In genomic region chr4:147840846-147841732, GRCh38 we compare ENCODE assay signal across 13 cellular contexts.
A peak's percentile ranks its signal among the peaks of the same experiment; 100 is the strongest.
DNase-seq lines count a peak whose midpoint lies in the region; ATAC-seq, FAIRE-seq and TF ChIP-seq lines count a peak whose summit lies in the region.
"Had no signal": no experiment of that assay in that cellular context is flagged by ENCODE, and none has a peak within 500 bp of the region (broad histone marks: within the 10 kb centered on the region; RNA-seq: fewer than 3 reads in every experiment).

No MANE protein-coding gene starts in this region.

- H3K27me3 ChIP-seq in hepatocyte (no peaks in the 10 kb centered on the region), WERI-Rb-1 (ENCODE audit: insufficient read depth, low read depth, severe bottlenecking) (no peaks in the 10 kb centered on the region), H7 (ENCODE audit: control insufficient read depth, insufficient read depth, low read length) (no peaks in the 10 kb centered on the region)

- no peaks in the 10 kb centered on the region for H3K9me3 ChIP-seq in hepatocyte (ENCODE audit: low read depth)
- no peaks in the 10 kb centered on the region for H3K9me3 ChIP-seq in WERI-Rb-1 (ENCODE audit: severe bottlenecking)

- 87% methylated on average over 4 of the region's 4 CpGs for WGBS in hepatocyte (ENCODE audit: low lambda C conversion rate, missing lambda C conversion rate)

- H3K4me3 ChIP-seq in hepatocyte (no peak overlapping the region), WERI-Rb-1 (ENCODE audit: low read depth, low read length) (no peak overlapping the region), H7 (ENCODE audit: insufficient read depth, low read depth, low read length) (no peak overlapping the region)

- DNase-seq in GM12891 (ENCODE audit: insufficient read length, low spot score), result no peak
- peak; percentile 19 for DNase-seq in NOMO-1 treated with dmso at 0.1 percent for 144 hours (lab: John Stamatoyannopoulos, UW; ENCODE audit: unreplicated experiment)
- DNase-seq in hepatocyte (ENCODE audit: low spot score), result no peak
- DNase-seq in WERI-Rb-1, result no peak
- DNase-seq in H7, result no peak
- DNase-seq: ACHN; activated T-cell treated with anti-CD3 and anti-CD28 coated beads, Interleukin-2, amount 50 U/mL, for 48 hours; stimulated activated CD4-positive, alpha-beta T cell treated with anti-CD3 and anti-CD28 coated beads, Interleukin-4, amount 100 ng/mL, for 4 hours; trophoblast cell had no signal

- TF ChIP-seq CTCF in hepatocyte (IDR thresholded peaks at IDR 0.05; ENCODE audit: poor library complexity), result no peak
- no peak for TF ChIP-seq CTCF in WERI-Rb-1 (IDR thresholded peaks at IDR 0.05; ENCODE audit: low read depth, low read length)

- no peaks in the 10 kb centered on the region for H3K4me1 ChIP-seq in hepatocyte (ENCODE audit: insufficient read depth)

- peak; percentile 67 for FAIRE-seq in GM12891 (lab: Jason Lieb, UNC)

- no peaks in the 10 kb centered on the region for H3K9me2 ChIP-seq in hepatocyte (replicated peaks; ENCODE audit: insufficient read depth)

- H3K36me3 ChIP-seq in hepatocyte (replicated peaks; ENCODE audit: insufficient read depth, low read depth), result no peaks in the 10 kb centered on the region
- H3K36me3 ChIP-seq in WERI-Rb-1, result peaks cover 6% of the 10 kb centered on the region; the same call in 1 of the 2 replicates
- no peaks in the 10 kb centered on the region for H3K36me3 ChIP-seq in H7 (replicated peaks; ENCODE audit: control insufficient read depth, insufficient read depth, low read length)

- no peak for TF ChIP-seq POLR2A in GM12891 (IDR thresholded peaks at IDR 0.05; ENCODE audit: low read depth, low read length)

- no peak overlapping the region for H2AFZ ChIP-seq in hepatocyte

- no peak overlapping the region for H3K4me2 ChIP-seq in hepatocyte

- peak; percentile 86 for ATAC-seq in GM19463 (IDR thresholded peaks at IDR 0.05; ENCODE audit: unreplicated experiment)
- ATAC-seq in HG03025 (IDR thresholded peaks at IDR 0.05; ENCODE audit: low FRiP score, unreplicated experiment), result peak; percentile 61
- no peak for ATAC-seq in HG03439 (IDR thresholded peaks at IDR 0.05; ENCODE audit: unreplicated experiment)

- H3K79me2 ChIP-seq in hepatocyte, result peaks cover 9% of the 10 kb centered on the region

- H4K20me1 ChIP-seq in hepatocyte (ENCODE audit: insufficient read depth, poor library complexity, severe bottlenecking), result no peaks in the 10 kb centered on the region

- no peak overlapping the region for H3K27ac ChIP-seq in hepatocyte
- no peak overlapping the region for H3K27ac ChIP-seq in WERI-Rb-1
- H3K27ac ChIP-seq: HL-60 had no signal

TF ChIP-seq in GM12891, 5 proteins besides CTCF, POLR2A, EP300 and RAD21:
- TF ChIP-seq SPI1 (IDR thresholded peaks at IDR 0.05; ENCODE audit: low read depth, low read length) (peak; percentile 45), POU2F2 (IDR thresholded peaks at IDR 0.05; ENCODE audit: low read depth, low read length) (no peak)
TF ChIP-seq in GM12891: peak in this region for 1.
